28 cellular contexts compared by ENCODE assay signal in the genomic region with DNA sequence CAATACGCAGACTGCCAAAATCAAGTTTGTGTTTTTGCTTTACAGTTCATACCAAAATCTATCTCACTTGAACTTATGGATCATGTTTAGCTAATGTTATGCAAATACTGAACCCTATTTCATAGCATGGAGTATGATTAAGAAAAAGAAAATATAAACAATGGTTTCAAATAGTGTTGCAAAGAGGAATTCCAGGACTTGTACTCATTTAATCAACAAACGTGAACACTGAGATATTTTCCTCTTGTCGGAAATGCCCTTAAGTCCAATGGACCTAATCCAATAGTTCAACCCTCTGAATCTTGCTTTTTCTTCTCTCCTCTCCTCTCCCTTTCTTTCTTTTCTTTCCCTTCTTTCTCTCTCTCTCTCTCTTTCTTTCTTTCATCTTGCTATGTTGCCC. TPM values are rescaled to one million over a fixed set of nuclear protein-coding genes. Genes with fewer than 3 reads are reported as not detected.
"Had no signal": no experiment of that assay in that cellular context is flagged by ENCODE, and none has a peak within 500 bp of the region (broad histone marks: within the 10 kb centered on the region; RNA-seq: fewer than 3 reads in every experiment).

No MANE protein-coding gene starts in this region.

- ATAC-seq: activated T-cell treated with anti-CD3 and anti-CD28 coated beads, Interleukin-2, amount 50 U/mL, for 72 hours; heart right ventricle; left lobe of liver; lower lobe of right lung; mucosa of descending colon; right lobe of liver had no signal

- H3K27me3 Mint-ChIP-seq: activated naive CD4-positive, alpha-beta T cell treated with anti-CD3 and anti-CD28 coated beads, Interleukin-2, amount 10 ng/mL, durations not matched to agents 7 days and 5 days; activated naive CD8-positive, alpha-beta T cell treated with anti-CD3 and anti-CD28 coated beads, Interleukin-2, amount 10 ng/mL, durations not matched to agents 7 days and 5 days had no signal

- H3K9me3 ChIP-seq: esophagus squamous epithelium, lower lobe of right lung, mucosa of descending colon, neutrophil, right lobe of liver, tibial nerve had no signal

- H3K4me3 Mint-ChIP-seq: activated naive CD4-positive, alpha-beta T cell treated with anti-CD3 and anti-CD28 coated beads, Interleukin-2, amount 10 ng/mL, durations not matched to agents 7 days and 5 days; activated naive CD8-positive, alpha-beta T cell treated with anti-CD3 and anti-CD28 coated beads, Interleukin-2, amount 10 ng/mL, durations not matched to agents 7 days and 5 days; activated T-cell treated with anti-CD3 and anti-CD28 coated beads, Interleukin-2, amount 50 U/mL, for 72 hours; nephron progenitor cell; T-helper 1 cell treated with Interleukin-12 subunit alpha and Interleukin-12 subunit beta and Interleukin-4 antibody, amounts not matched to agents 30 μg/mL and 1 μg/mL, for 36 hours had no signal

- H3K27ac Mint-ChIP-seq: activated naive CD4-positive, alpha-beta T cell treated with anti-CD3 and anti-CD28 coated beads, Interleukin-2, amount 10 ng/mL, durations not matched to agents 7 days and 5 days; activated naive CD8-positive, alpha-beta T cell treated with anti-CD3 and anti-CD28 coated beads, Interleukin-2, amount 10 ng/mL, durations not matched to agents 7 days and 5 days; activated T-cell treated with anti-CD3 and anti-CD28 coated beads, Interleukin-2, amount 50 U/mL, for 72 hours; T-helper 1 cell treated with Interleukin-12 subunit alpha and Interleukin-12 subunit beta and Interleukin-4 antibody, amounts not matched to agents 30 μg/mL and 1 μg/mL, for 36 hours had no signal

- H3K36me3 ChIP-seq: esophagus squamous epithelium, heart right ventricle, lower lobe of right lung, neutrophil, right lobe of liver, tibial nerve had no signal

- DNase-seq: activated CD4-positive, alpha-beta T cell treated with anti-CD3 and anti-CD28 coated beads for 4 hours; activated CD4-positive, alpha-beta T cell treated with anti-CD3 and anti-CD28 coated beads, Interleukin-2, amount 50 U/mL, for 4 hours; activated effector memory CD4-positive, alpha-beta T cell treated with anti-CD3 and anti-CD28 coated beads, Interleukin-2, amount 50 U/mL, for 16 hours; activated naive CD4-positive, alpha-beta T cell treated with anti-CD3 and anti-CD28 coated beads, Interleukin-2, amount 10 ng/mL, durations not matched to agents 7 days and 5 days; activated naive CD8-positive, alpha-beta T cell treated with anti-CD3 and anti-CD28 coated beads, Interleukin-2, amount 10 ng/mL, durations not matched to agents 7 days and 5 days; activated T-cell treated with anti-CD3 and anti-CD28 coated beads for 4 hours; activated T-cell treated with anti-CD3 and anti-CD28 coated beads, Interleukin-2, amount 50 U/mL, for 72 hours; amygdala; caudate nucleus; dermis blood vessel endothelial cell; effector CD8-positive, alpha-beta T cell; esophagus squamous epithelium; foreskin melanocyte; heart right ventricle; kidney glomerular epithelial cell; lower lobe of right lung; mesendoderm; mucosa of descending colon; nephron progenitor cell; right lobe of liver; stimulated activated CD4-positive, alpha-beta T cell treated with anti-CD3 and anti-CD28 coated beads, Interleukin-2, amount 100 ng/mL, for 48 hours; stimulated activated naive CD4-positive, alpha-beta T cell treated with Interleukin-2 at 50 U/mL for 16 hours; T-helper 9 cell had no signal

- H3K4me1 ChIP-seq: heart right ventricle, lower lobe of right lung, right lobe of liver, tibial nerve had no signal

- H3K27me3 ChIP-seq: esophagus squamous epithelium, heart right ventricle, neutrophil, right lobe of liver, tibial nerve had no signal

- H3K4me3 ChIP-seq: esophagus squamous epithelium, heart right ventricle, lower lobe of right lung, mucosa of descending colon, right lobe of liver, tibial nerve had no signal

RNA-seq across cellular contexts. Expression of gene RASL11B, which starts 30.8 kb away (rescaled TPM):
- total RNA-seq: dermis blood vessel endothelial cell, glomerular endothelial cell had no signal
